ENCODE assay signal across 1 cellular context in the genomic region with DNA sequence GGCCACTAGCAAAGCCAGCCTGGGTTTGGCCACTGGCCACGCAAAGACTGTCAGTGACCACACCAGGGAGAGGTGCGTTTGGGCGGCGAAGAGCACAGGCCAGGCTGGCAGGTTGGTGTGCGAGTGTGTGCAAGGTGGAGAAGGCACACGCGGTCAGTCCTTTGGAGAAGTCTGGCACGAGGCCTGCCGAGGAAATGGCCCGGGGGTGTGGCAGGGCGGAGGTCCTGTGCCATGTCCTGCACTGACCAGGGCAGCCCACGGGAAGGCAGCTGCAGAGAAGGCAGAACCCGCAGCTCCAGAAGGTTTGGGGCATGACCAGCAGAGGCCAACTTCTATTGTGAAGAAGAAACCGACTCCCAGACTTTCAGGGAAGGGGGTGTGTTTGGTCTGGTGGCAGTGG.
TF ChIP-seq lines count a peak whose summit lies in the region.

No MANE protein-coding gene starts in this region.

TF ChIP-seq in H1, 55 proteins besides CTCF, POLR2A, EP300 and RAD21:
- TF ChIP-seq CBX8 (IDR thresholded peaks at IDR 0.05; ENCODE audit: borderline replicate concordance, low read depth, low read length) (no peak), GTF2F1 (IDR thresholded peaks at IDR 0.05; ENCODE audit: borderline replicate concordance, low read depth, low read length) (no peak), MAFK (IDR thresholded peaks at IDR 0.05; ENCODE audit: low read depth, low read length) (no peak), SAP30 (IDR thresholded peaks at IDR 0.05; ENCODE audit: insufficient read depth, insufficient replicate concordance, low read length) (no peak), NRF1 (IDR thresholded peaks at IDR 0.05; ENCODE audit: low read depth, low read length) (no peak), SRF (IDR thresholded peaks at IDR 0.05; ENCODE audit: low read depth, low read length) (no peak), RFX5 (IDR thresholded peaks at IDR 0.05; ENCODE audit: borderline replicate concordance, low read depth, low read length) (no peak), SUZ12 (IDR thresholded peaks at IDR 0.05; ENCODE audit: low read length) (no peak), EGR1 (IDR thresholded peaks at IDR 0.05; ENCODE audit: borderline replicate concordance, low read depth, low read length) (no peak)
TF ChIP-seq in H1: peak in this region for 0.
